Comparison of ENCODE assay signal across 8 cellular contexts in the genomic region with DNA sequence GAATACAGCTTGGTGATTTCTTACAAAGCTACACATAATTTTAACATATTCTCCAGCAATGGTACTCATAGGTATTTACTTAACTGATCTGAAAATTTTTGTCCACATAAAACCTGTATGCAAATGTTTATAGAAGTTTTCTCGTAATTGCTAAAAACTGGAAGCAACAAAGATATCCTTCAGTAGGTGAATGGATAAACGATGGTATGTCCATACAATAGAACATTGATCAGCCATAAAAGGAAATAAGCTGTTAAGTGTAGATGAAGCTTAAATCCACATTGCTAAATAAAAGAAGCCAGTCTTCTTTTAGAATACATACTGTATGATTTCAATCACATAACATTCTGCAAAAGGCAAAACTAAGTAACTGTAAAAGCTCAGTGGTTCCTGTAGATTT.
"Had no signal": no experiment of that assay in that cellular context is flagged by ENCODE, and none has a peak within 500 bp of the region (broad histone marks: within the 10 kb centered on the region; RNA-seq: fewer than 3 reads in every experiment).

No MANE protein-coding gene starts in this region.

- H3K4me2 ChIP-seq: KMS-11 had no signal

- DNase-seq: IMR-90, KBM-7, KG1 had no signal

- H3K9ac ChIP-seq: KMS-11 had no signal

- H3K4me3 ChIP-seq: K562 had no signal

- FAIRE-seq: HepG2, HTR-8/SVneo, K562 had no signal

- ATAC-seq: HepG2, K562 had no signal

- H3K27ac ChIP-seq: HL-60, KMS-11 had no signal
